ENCODE assay signal across 11 cellular contexts in the genomic region with DNA sequence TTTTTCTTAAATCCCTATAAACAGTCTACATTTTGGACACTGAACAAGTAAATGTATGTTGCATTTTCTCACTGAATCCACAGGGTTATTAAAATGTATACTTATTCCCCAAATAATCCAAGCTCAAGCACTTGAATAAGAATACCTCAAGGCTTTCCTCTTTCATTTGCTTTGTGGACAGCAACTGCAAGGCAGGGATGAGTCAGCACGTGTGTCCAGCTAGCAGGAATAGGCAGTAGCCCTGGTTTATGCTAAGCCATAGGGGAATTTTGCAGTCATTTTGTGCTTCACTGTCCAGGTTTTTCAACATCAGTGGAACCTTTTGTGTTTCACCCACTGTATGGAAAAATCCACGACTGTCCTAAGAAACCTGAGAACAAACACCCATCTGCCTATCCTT.
A peak's percentile ranks its signal among the peaks of the same experiment; 100 is the strongest.
DNase-seq lines count a peak whose midpoint lies in the region; ATAC-seq, FAIRE-seq and TF ChIP-seq lines count a peak whose summit lies in the region.
"Had no signal": no experiment of that assay in that cellular context is flagged by ENCODE, and none has a peak within 500 bp of the region (broad histone marks: within the 10 kb centered on the region; RNA-seq: fewer than 3 reads in every experiment).

No MANE protein-coding gene starts in this region.

- H3K23me2 ChIP-seq in H1 (ENCODE audit: low read depth, low read length), result no peaks in the 10 kb centered on the region

- H3K36me3 ChIP-seq in breast epithelium (no peaks in the 10 kb centered on the region), H1 (ENCODE audit: control insufficient read depth in 2 of 4, insufficient read depth in 4 of 4, low read length in 3 of 4) (no peaks in the 10 kb centered on the region)
- H3K36me3 ChIP-seq: BLaER1 treated with 17β-estradiol and CSF1 and Interleukin-3, amounts not matched to agents 10 nM and 100 nM; tibial artery had no signal

- H3K4me3 ChIP-seq in breast epithelium, result no peak overlapping the region
- H3K4me3 ChIP-seq in H1 (ENCODE audit: extremely low read depth in 1 of 4, insufficient read depth in 2 of 4, low read depth in 3 of 4, low read length in 4 of 4), result no peak overlapping the region
- H3K4me3 ChIP-seq: BLaER1 treated with 17β-estradiol and CSF1 and Interleukin-3, amounts not matched to agents 10 nM and 100 nM; tibial artery had no signal

- no peak overlapping the region for H2BK15ac ChIP-seq in H1 (ENCODE audit: low read length)

- no peaks in the 10 kb centered on the region for H4K20me1 ChIP-seq in H1 (replicated peaks in 1 of 2; ENCODE audit: control insufficient read depth in 1 of 2, insufficient read depth in 2 of 2, low read length in 2 of 2)
- H4K20me1 ChIP-seq: BLaER1 treated with 17β-estradiol and CSF1 and Interleukin-3, amounts not matched to agents 10 nM and 100 nM had no signal

- no peak overlapping the region for H3K56ac ChIP-seq in H1 (replicated peaks; ENCODE audit: insufficient read length, low read depth, low read length)

- 74% methylated on average over 2 of the region's 2 CpGs; no CpG with 5 or more reads in 1 of the 2 experiments for WGBS in H1 (ENCODE audit: extremely low coverage in 1 of 2, insufficient coverage in 1 of 2, insufficient read length in 1 of 2, insufficient replicate concordance in 2 of 2, low coverage in 1 of 2, low lambda C conversion rate in 2 of 2, missing lambda C conversion rate in 1 of 2), 2 experiments

- no peak overlapping the region for H4K5ac ChIP-seq in H1 (ENCODE audit: insufficient read length, low read depth, low read length)

- H3K79me2 ChIP-seq in H1 (ENCODE audit: control insufficient read depth in 1 of 2, insufficient read depth in 2 of 2, low read length in 2 of 2), result no peaks in the 10 kb centered on the region

- no peak for FAIRE-seq in H1 (lab: Jason Lieb, UNC)

- no peaks in the 10 kb centered on the region for H3K27me3 Mint-ChIP-seq in MCF 10A (ENCODE audit: insufficient read depth, unreplicated experiment)

- no peak overlapping the region for H2AK5ac ChIP-seq in H1 (ENCODE audit: low read depth, low read length)

- CTCF ChIA-PET in MCF 10A (lab: Yijun Ruan, JAX) (interaction anchor here (9.2 kb wide), 1 partner anchor 530 kb away, joined by 143 read pairs; no protein-coding TSS in a partner anchor), H1 (lab: Charles Lee; ENCODE audit: partially characterized antibody) (interaction anchor here (1.2 to 1.6 kb wide), 3 partner anchors 11 to 183 kb away, joined by 3 to 5 read pairs (median 4); no protein-coding TSS in a partner anchor)

- ATAC-seq in GM21381 (IDR thresholded peaks at IDR 0.05; ENCODE audit: unreplicated experiment), result no peak

- TF ChIP-seq CTCF in MCF 10A (IDR thresholded peaks at IDR 0.05; ENCODE audit: unreplicated experiment) (no peak), breast epithelium (IDR thresholded peaks at IDR 0.05) (no peak), H1 (IDR thresholded peaks at IDR 0.05; ENCODE audit: control extremely low read depth in 1 of 3, insufficient read depth in 1 of 3, low read depth in 1 of 3, low read length in 3 of 3) (no peak)

- H3K4ac ChIP-seq in H1 (replicated peaks; ENCODE audit: insufficient read length, low read depth, low read length), result no peak overlapping the region

- H3K23ac ChIP-seq in H1 (ENCODE audit: insufficient read length), result no peak overlapping the region

- POLR2A ChIA-PET in MCF 10A (lab: Yijun Ruan, JAX) (no interaction called here), H1 (lab: Charles Lee; ENCODE audit: partially characterized antibody) (no interaction called here)

- H2BK5ac ChIP-seq in H1 (ENCODE audit: low read depth, low read length), result no peak overlapping the region

- H3K4me2 ChIP-seq in H1 (ENCODE audit: insufficient read depth in 1 of 2, low read depth in 2 of 2, low read length in 2 of 2), result no peak overlapping the region
- H3K4me2 ChIP-seq: BLaER1 treated with 17β-estradiol and CSF1 and Interleukin-3, amounts not matched to agents 10 nM and 100 nM had no signal

- H3K18ac ChIP-seq in H1 (ENCODE audit: extremely low read depth, low read length), result peak overlapping the region; percentile 48; the same call in 1 of the 2 replicates

- BruUV-seq in MCF 10A (replicated peaks; lab: Mats Ljungman, UMichigan), result no TSS peak

- no peak for TF ChIP-seq RAD21 in H1 (IDR thresholded peaks at IDR 0.05 in 1 of 2, conservative IDR thresholded peaks at IDR 0.05 in 1 of 2; ENCODE audit: low read depth in 2 of 2, low read length in 2 of 2)

- no peaks in the 10 kb centered on the region for H3K36me3 Mint-ChIP-seq in MCF 10A (ENCODE audit: insufficient read depth, unreplicated experiment)

- TF ChIP-seq POLR2A in breast epithelium (IDR thresholded peaks at IDR 0.05), result no peak
- TF ChIP-seq POLR2A in H1 (IDR thresholded peaks at IDR 0.05; ENCODE audit: control extremely low read depth in 1 of 2, low read depth in 2 of 2, low read length in 2 of 2), result no peak

- H2AFZ ChIP-seq in H1 (ENCODE audit: low read length), result peak overlapping the region; percentile 95

- H3K27ac Mint-ChIP-seq in MCF 10A (ENCODE audit: low read depth, unreplicated experiment), result no peak overlapping the region
- H3K27ac Mint-ChIP-seq: activated T-helper 2 cell treated with anti-CD3 and anti-CD28 coated beads, Interferon-gamma antibody, Interleukin-2, Interleukin-4, amounts not matched to agents 10 μg/mL and 5 μg/mL and 100 μg/mL, durations not matched to agents 14 hours and 24 hours and 36 hours had no signal

- peak; percentile 42 for DNase-seq in MCF 10A (ENCODE audit: unreplicated experiment)
- no peak for DNase-seq in breast epithelium (ENCODE audit: low spot score in 2 of 2)
- peak; percentile 60 for DNase-seq in NCI-H774 (lab: John Stamatoyannopoulos, UW)
- no peak for DNase-seq in H1 (ENCODE audit: low read depth in 1 of 2, low spot score in 2 of 2)
- DNase-seq in stromal cell of bone marrow (ENCODE audit: low read depth), result peak; percentile 41
- DNase-seq in pons (ENCODE audit: low spot score), result no peak
- no peak for DNase-seq in substantia nigra (lab: John Stamatoyannopoulos, UW)
- DNase-seq: tibial artery had no signal

- no peaks in the 10 kb centered on the region for H3K27me3 ChIP-seq in breast epithelium
- no peaks in the 10 kb centered on the region for H3K27me3 ChIP-seq in H1 (replicated peaks in 1 of 4; ENCODE audit: control insufficient read depth in 3 of 4, extremely low read depth in 1 of 4, insufficient read depth in 3 of 4, low read length in 3 of 4)
- H3K27me3 ChIP-seq: BLaER1 treated with 17β-estradiol and CSF1 and Interleukin-3, amounts not matched to agents 10 nM and 100 nM; tibial artery had no signal

- no peak overlapping the region for H3K9ac ChIP-seq in H1 (replicated peaks in 1 of 4; ENCODE audit: extremely low read depth in 1 of 4, low read depth in 3 of 4, low read length in 3 of 4)
- H3K9ac ChIP-seq: BLaER1 treated with 17β-estradiol and CSF1 and Interleukin-3, amounts not matched to agents 10 nM and 100 nM had no signal

- intact Hi-C loops in MCF 10A (cut with micrococcal nuclease), result no loop called here
- intact Hi-C loops in breast epithelium (cut with DNase I; ENCODE audit: low total_unique reads), result no loop called here

- no peak overlapping the region for H2BK20ac ChIP-seq in H1 (ENCODE audit: low read length)

- no peaks in the 10 kb centered on the region for H3K9me3 ChIP-seq in breast epithelium
- no peaks in the 10 kb centered on the region for H3K9me3 ChIP-seq in H1 (ENCODE audit: insufficient read depth in 2 of 2, low read depth in 1 of 2, low read length in 1 of 2)
- H3K9me3 ChIP-seq: BLaER1 treated with 17β-estradiol and CSF1 and Interleukin-3, amounts not matched to agents 10 nM and 100 nM; tibial artery had no signal

- H3K79me1 ChIP-seq in H1 (ENCODE audit: low read depth, low read length), result no peaks in the 10 kb centered on the region

- no peak for TF ChIP-seq EP300 in H1 (IDR thresholded peaks at IDR 0.05; ENCODE audit: borderline replicate concordance in 1 of 2, low read depth in 2 of 2, low read length in 2 of 2)

- no peak overlapping the region for H2BK120ac ChIP-seq in H1 (replicated peaks; ENCODE audit: low read depth, low read length)

- H4K91ac ChIP-seq in H1 (replicated peaks; ENCODE audit: insufficient read length, low read length), result no peak overlapping the region

- H2BK12ac ChIP-seq in H1 (ENCODE audit: low read depth, low read length), result peak overlapping the region; percentile 69; the same call in 1 of the 2 replicates

- no peak overlapping the region for H3K27ac ChIP-seq in breast epithelium
- no peak overlapping the region for H3K27ac ChIP-seq in H1 (ENCODE audit: low read depth, low read length)
- no peak overlapping the region for H3K27ac ChIP-seq in substantia nigra (ENCODE audit: low read depth, low read length, poor library complexity, severe bottlenecking)
- H3K27ac ChIP-seq: BLaER1 treated with 17β-estradiol and CSF1 and Interleukin-3, amounts not matched to agents 10 nM and 100 nM; tibial artery had no signal

- H3K4me1 ChIP-seq in breast epithelium, result no peaks in the 10 kb centered on the region
- peaks cover 0 to 5% (median 0%) of the 10 kb centered on the region in 4 experiments; a peak in 2 of 7 replicates for H3K4me1 ChIP-seq in H1 (replicated peaks in 1 of 4; ENCODE audit: control insufficient read depth in 3 of 4, insufficient read depth in 4 of 4, low read length in 3 of 4)

- H3K9me3 Mint-ChIP-seq in MCF 10A (ENCODE audit: unreplicated experiment), result no peaks in the 10 kb centered on the region
- H3K9me3 Mint-ChIP-seq: activated T-helper 2 cell treated with anti-CD3 and anti-CD28 coated beads, Interferon-gamma antibody, Interleukin-2, Interleukin-4, amounts not matched to agents 10 μg/mL and 5 μg/mL and 100 μg/mL, durations not matched to agents 14 hours and 24 hours and 36 hours had no signal

- H3K14ac ChIP-seq in H1 (ENCODE audit: insufficient read length), result no peak overlapping the region

- H3K4me3 Mint-ChIP-seq in MCF 10A (ENCODE audit: unreplicated experiment), result no peak overlapping the region

- peaks cover 5% of the 10 kb centered on the region for H3K4me1 Mint-ChIP-seq in MCF 10A (ENCODE audit: insufficient read depth, unreplicated experiment)

- no peak overlapping the region for H4K8ac ChIP-seq in H1 (ENCODE audit: extremely low read depth, insufficient read depth, low read length)

TF ChIP-seq in H1, 55 proteins besides CTCF, POLR2A, EP300 and RAD21:
- TF ChIP-seq SP4 (IDR thresholded peaks at IDR 0.05; ENCODE audit: low read length) (no peak), JUND (IDR thresholded peaks at IDR 0.05; ENCODE audit: low read length) (no peak)

Comparison
In these comparisons a context has a peak if more than half of its experiments do, and no peak if none do; other contexts are left out.
1. DNase-seq: peak in MCF 10A (single experiment), NCI-H774 (single experiment) and stromal cell of bone marrow (single experiment); none in breast epithelium (0 of 2), H1 (0 of 2), pons (single experiment) and substantia nigra (0 of 49).